In the genomic region with DNA sequence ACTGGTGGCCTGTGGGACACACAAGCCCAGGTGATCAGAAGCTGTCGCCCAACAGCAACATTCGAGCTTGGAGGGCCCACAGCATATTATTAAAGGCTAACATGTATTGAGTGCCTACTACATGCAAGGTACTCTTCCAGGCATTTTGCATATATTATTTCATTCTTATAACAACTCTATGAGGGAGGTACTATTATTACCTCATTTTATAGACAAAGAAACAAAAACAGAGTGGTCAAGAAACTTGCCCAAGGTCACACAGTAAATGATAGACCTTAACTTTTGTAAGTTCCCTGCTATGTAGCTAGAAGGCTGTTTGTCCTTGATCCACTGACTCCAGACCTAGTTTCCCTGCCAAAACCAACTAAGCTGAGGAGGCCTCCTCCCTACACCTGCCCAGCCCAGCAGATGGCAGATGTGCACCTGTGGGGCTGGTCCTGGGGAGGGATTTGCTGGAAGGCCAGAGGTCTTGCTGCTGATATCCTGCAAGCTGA, we compare ENCODE assay signal across 13 cellular contexts. TPM values are rescaled to one million over a fixed set of nuclear protein-coding genes. Genes with fewer than 3 reads are reported as not detected.
A peak's percentile ranks its signal among the peaks of the same experiment; 100 is the strongest.
DNase-seq lines count a peak whose midpoint lies in the region; ATAC-seq, FAIRE-seq and TF ChIP-seq lines count a peak whose summit lies in the region.
"Had no signal": no experiment of that assay in that cellular context is flagged by ENCODE, and none has a peak within 500 bp of the region (broad histone marks: within the 10 kb centered on the region; RNA-seq: fewer than 3 reads in every experiment).

No MANE protein-coding gene starts in this region.

- no peak overlapping the region for H3K56ac ChIP-seq in H1 (replicated peaks; ENCODE audit: insufficient read length, low read depth, low read length)

- no peak overlapping the region for H3K9ac ChIP-seq in H1 (replicated peaks in 1 of 4; ENCODE audit: extremely low read depth in 1 of 4, low read depth in 3 of 4, low read length in 3 of 4)

- TF ChIP-seq POLR2A in H1 (IDR thresholded peaks at IDR 0.05; ENCODE audit: control extremely low read depth in 1 of 2, low read depth in 2 of 2, low read length in 2 of 2) = no peak

- no peak for FAIRE-seq in H1 (lab: Jason Lieb, UNC)
- FAIRE-seq: colon, urothelium cell line had no signal

- H3K27me3 ChIP-seq in PC-9 (ENCODE audit: insufficient read depth, low read depth) (no peaks in the 10 kb centered on the region), H1 (replicated peaks in 1 of 4; ENCODE audit: control insufficient read depth in 3 of 4, extremely low read depth in 1 of 4, insufficient read depth in 3 of 4, low read length in 3 of 4) (no peaks in the 10 kb centered on the region), psoas muscle (ENCODE audit: insufficient read depth in 3 of 3, low read length in 2 of 3) (no peaks in the 10 kb centered on the region)

- no peak overlapping the region for H3K23ac ChIP-seq in H1 (ENCODE audit: insufficient read length)

- H3K36me3 ChIP-seq in PC-9 (ENCODE audit: low read depth) (peaks cover 82% of the 10 kb centered on the region), H1 (ENCODE audit: control insufficient read depth in 2 of 4, insufficient read depth in 4 of 4, low read length in 3 of 4) (peaks cover 21 to 84% (median 62%) of the 10 kb centered on the region in 4 experiments), psoas muscle (ENCODE audit: insufficient read depth in 1 of 2, low read depth in 1 of 2) (peaks cover 18 to 95% of the 10 kb centered on the region in 2 donors)

- TF ChIP-seq RAD21 in H1 (IDR thresholded peaks at IDR 0.05 in 1 of 2, conservative IDR thresholded peaks at IDR 0.05 in 1 of 2; ENCODE audit: low read depth in 2 of 2, low read length in 2 of 2) = peak; percentile 30 to 46

- H3K79me2 ChIP-seq in PC-9 (ENCODE audit: low read depth) (no peaks in the 10 kb centered on the region), H1 (ENCODE audit: control insufficient read depth in 1 of 2, insufficient read depth in 2 of 2, low read length in 2 of 2) (no peaks in the 10 kb centered on the region)

- no TSS peak for BruUV-seq in PC-9 (replicated peaks; lab: Mats Ljungman, UMichigan)

- H2BK12ac ChIP-seq in H1 (ENCODE audit: low read depth, low read length) = no peak overlapping the region

- POLR2A ChIA-PET in PC-9 (lab: Charles Lee; ENCODE audit: unreplicated experiment) (interaction anchor here (0.7 kb wide), 1 partner anchor 796 kb away, joined by 6 read pairs; no protein-coding TSS in a partner anchor), H1 (lab: Charles Lee; ENCODE audit: partially characterized antibody) (no interaction called here)

- CTCF ChIA-PET in PC-9 (lab: Charles Lee) = interaction anchor here (0.6 kb wide), 1 partner anchor 15 kb away, joined by 3 read pairs; no protein-coding TSS in a partner anchor
- CTCF ChIA-PET in H1 (lab: Charles Lee; ENCODE audit: partially characterized antibody) = interaction anchor here (0.7 to 1.4 kb wide), 8 partner anchors 9 to 198 kb away, joined by 3 to 4 read pairs (median 3); no protein-coding TSS in a partner anchor

- no peak for TF ChIP-seq EP300 in H1 (IDR thresholded peaks at IDR 0.05; ENCODE audit: borderline replicate concordance in 1 of 2, low read depth in 2 of 2, low read length in 2 of 2)

- H2BK15ac ChIP-seq in H1 (ENCODE audit: low read length) = no peak overlapping the region

- no peak overlapping the region for H2AFZ ChIP-seq in PC-9
- no peak overlapping the region for H2AFZ ChIP-seq in H1 (ENCODE audit: low read length)

- H4K8ac ChIP-seq in H1 (ENCODE audit: extremely low read depth, insufficient read depth, low read length) = no peak overlapping the region

- no peaks in the 10 kb centered on the region for H3K79me1 ChIP-seq in H1 (ENCODE audit: low read depth, low read length)

- H3K4me1 ChIP-seq in PC-9 (replicated peaks; ENCODE audit: insufficient read depth) = no peaks in the 10 kb centered on the region
- H3K4me1 ChIP-seq in H1 (replicated peaks in 1 of 4; ENCODE audit: control insufficient read depth in 3 of 4, insufficient read depth in 4 of 4, low read length in 3 of 4) = no peaks in the 10 kb centered on the region; a peak in 1 of 7 replicates
- H3K4me1 ChIP-seq in psoas muscle = peaks cover 47% of the 10 kb centered on the region

- TF ChIP-seq CTCF in PC-9 (conservative IDR thresholded peaks at IDR 0.05) (peak; percentile 38; the same call in 1 of the 2 replicates), H1 (IDR thresholded peaks at IDR 0.05; ENCODE audit: control extremely low read depth in 1 of 3, insufficient read depth in 1 of 3, low read depth in 1 of 3, low read length in 3 of 3) (peak; percentile 3 to 41 (median 17); a peak in 3 of 4 replicates), psoas muscle (IDR thresholded peaks at IDR 0.05) (no peak)

- H3K27ac ChIP-seq in PC-9 (no peak overlapping the region), H1 (ENCODE audit: low read depth, low read length) (no peak overlapping the region), psoas muscle (peak overlapping the region; percentile 92)

- H3K9me3 ChIP-seq in PC-9 (ENCODE audit: insufficient read depth, low read depth) (no peaks in the 10 kb centered on the region), H1 (ENCODE audit: insufficient read depth in 2 of 2, low read depth in 1 of 2, low read length in 1 of 2) (no peaks in the 10 kb centered on the region), psoas muscle (no peaks in the 10 kb centered on the region)

- H2BK20ac ChIP-seq in H1 (ENCODE audit: low read length) = no peak overlapping the region

- H3F3A ChIP-seq in PC-9 (ENCODE audit: insufficient read depth, low read depth) = no peaks in the 10 kb centered on the region

- no peak overlapping the region for H2AK5ac ChIP-seq in H1 (ENCODE audit: low read depth, low read length)

- DNase-seq in NCI-H2029 (lab: John Stamatoyannopoulos, UW) = peak; percentile 8
- no peak for DNase-seq in NCI-H2029 treated with DMSO at 0.1 percent for 48 hours (lab: John Stamatoyannopoulos, UW)
- DNase-seq in PC-9 = peak in 1 of 2 experiments; percentile 34
- no peak for DNase-seq in H1 (ENCODE audit: low read depth in 1 of 2, low spot score in 2 of 2)
- DNase-seq in psoas muscle = no peak
- DNase-seq in NCI-H2107 (lab: John Stamatoyannopoulos, UW) = no peak
- DNase-seq in CD1c-positive myeloid dendritic cell (ENCODE audit: extremely low spot score) = no peak
- DNase-seq in T-helper 9 cell = no peak
- DNase-seq: activated CD8-positive, alpha-beta memory T cell treated with anti-CD3 and anti-CD28 coated beads for 24 hours; OCI-M1 had no signal

- no peak overlapping the region for H3K14ac ChIP-seq in H1 (ENCODE audit: insufficient read length)

- H3K4me2 ChIP-seq in PC-9 = no peak overlapping the region
- H3K4me2 ChIP-seq in H1 (ENCODE audit: insufficient read depth in 1 of 2, low read depth in 2 of 2, low read length in 2 of 2) = no peak overlapping the region

- no peaks in the 10 kb centered on the region for H3K23me2 ChIP-seq in H1 (ENCODE audit: low read depth, low read length)

- no peak overlapping the region for H3K4ac ChIP-seq in H1 (replicated peaks; ENCODE audit: insufficient read length, low read depth, low read length)

- no peak overlapping the region for H3K4me3 ChIP-seq in PC-9
- no peak overlapping the region for H3K4me3 ChIP-seq in H1 (ENCODE audit: extremely low read depth in 1 of 4, insufficient read depth in 2 of 4, low read depth in 3 of 4, low read length in 4 of 4)
- H3K4me3 ChIP-seq in psoas muscle = no peak overlapping the region

- intact Hi-C loops in PC-9 (cut with micrococcal nuclease; ENCODE audit: unreplicated experiment) (loop anchor here (5.0 kb wide), 1 partner anchor 200 kb away; no protein-coding TSS in a partner anchor), psoas muscle (cut with DNase I) (loop anchor here in 1 of 2 donors (5.0 kb wide), 1 partner anchor 35 kb away; the partner anchor contains the start of gene KANSL3)

- no peaks in the 10 kb centered on the region for H3K9me2 ChIP-seq in PC-9 (ENCODE audit: insufficient read depth)

- no peak overlapping the region for H2BK120ac ChIP-seq in H1 (replicated peaks; ENCODE audit: low read depth, low read length)

- H2BK5ac ChIP-seq in H1 (ENCODE audit: low read depth, low read length) = no peak overlapping the region

- 93% methylated on average over 2 of the region's 2 CpGs; no CpG with 5 or more reads in 1 of the 2 experiments for WGBS in H1 (ENCODE audit: extremely low coverage in 1 of 2, insufficient coverage in 1 of 2, insufficient read length in 1 of 2, insufficient replicate concordance in 2 of 2, low coverage in 1 of 2, low lambda C conversion rate in 2 of 2, missing lambda C conversion rate in 1 of 2), 2 experiments
- 93 to 94% (median 93%) methylated on average over 2 of the region's 2 CpGs for WGBS in psoas muscle, 3 donors

- peak in 1 of 4 donors; percentile 15 for ATAC-seq in psoas muscle

- no peak overlapping the region for H4K5ac ChIP-seq in H1 (ENCODE audit: insufficient read length, low read depth, low read length)

- H4K91ac ChIP-seq in H1 (replicated peaks; ENCODE audit: insufficient read length, low read length) = no peak overlapping the region

- no peaks in the 10 kb centered on the region for H4K20me1 ChIP-seq in PC-9 (ENCODE audit: insufficient read depth)
- H4K20me1 ChIP-seq in H1 (replicated peaks in 1 of 2; ENCODE audit: control insufficient read depth in 1 of 2, insufficient read depth in 2 of 2, low read length in 2 of 2) = peaks cover 2% of the 10 kb centered on the region in 2 experiments

- no peak overlapping the region for H3K18ac ChIP-seq in H1 (ENCODE audit: extremely low read depth, low read length)

RNA-seq across cellular contexts. Expression of gene KANSL3, which starts 35.7 kb away (rescaled TPM):
- total RNA-seq in PC-9 (2021) = 52.0 and 53.8 TPM in 2 replicates
- total RNA-seq in H1 (2021; fragmentation: NEBNext Ultra II Directional; extraction: Animal tissue kit (Norgen Biotek cat#: 25700)) = 31.4 and 32.6 TPM in 2 replicates
- 19.8 and 30.4 TPM in 2 replicates for polyA plus RNA-seq in H1 (2011; rRNA removed)
- 19.8 TPM for polyA plus RNA-seq in H1 (2011; cell fraction: cytosol; rRNA removed)
- 78.4 TPM for polyA plus RNA-seq in H1 (2011; cell fraction: nucleus; rRNA removed)
- 23.3 to 27.3 TPM (median 25.1 TPM) in 4 replicates for polyA plus RNA-seq in H1 (2012, experiment 1 of 2)
- 10.6 TPM for polyA plus RNA-seq in H1 (2012, experiment 2 of 2)
- polyA plus RNA-seq in H1 (2013, experiment 1 of 2) = 13.0 TPM
- polyA plus RNA-seq in H1 (2013, experiment 2 of 2) = 12.2 TPM
- polyA minus RNA-seq in H1 (2011; rRNA and poly(A)+ RNA removed) = 81.0 and 84.5 TPM in 2 replicates
- polyA minus RNA-seq in H1 (2011; cell fraction: cytosol; rRNA and poly(A)+ RNA removed) = 19.4 TPM
- 55.6 TPM for polyA minus RNA-seq in H1 (2011; cell fraction: nucleus; rRNA and poly(A)+ RNA removed)
- total RNA-seq in psoas muscle = 10 to 100 TPM; 49.2 to 55.3 (median 50.6) TPM
- polyA plus RNA-seq in psoas muscle = 100 to 1,000 TPM in 1 of 3 donors, 10 to 100 TPM in 2; 25.9 to 101 (median 32.6) TPM

RNA-seq across cellular contexts. Expression of gene FER1L5, which starts 40.2 kb away (rescaled TPM):
- total RNA-seq in PC-9 (2021) (0.09 TPM in 1 of 2 replicates, not detected in the other), psoas muscle (not detected)
- 0.69 and 0.88 TPM in 2 replicates for total RNA-seq in H1 (2021; fragmentation: NEBNext Ultra II Directional; extraction: Animal tissue kit (Norgen Biotek cat#: 25700))
- polyA plus RNA-seq in H1 (2011; rRNA removed) (0.23 and 0.38 TPM in 2 replicates), psoas muscle (under 1 TPM in 1 of 3 donors, not detected in 2; 0.01 TPM)
- polyA plus RNA-seq in H1 (2011; cell fraction: cytosol; rRNA removed) = 0.39 TPM
- 2.1 TPM for polyA plus RNA-seq in H1 (2011; cell fraction: nucleus; rRNA removed)
- polyA plus RNA-seq in H1 (2012, experiment 1 of 2) = 0.11 to 0.52 TPM (median 0.32 TPM) in 4 replicates
- 0.14 TPM for polyA plus RNA-seq in H1 (2012, experiment 2 of 2)
- polyA plus RNA-seq in H1 (2013, experiment 1 of 2) = 0.14 TPM
- polyA plus RNA-seq in H1 (2013, experiment 2 of 2) = 0.11 TPM
- 2.3 and 2.4 TPM in 2 replicates for polyA minus RNA-seq in H1 (2011; rRNA and poly(A)+ RNA removed)
- 1.7 TPM for polyA minus RNA-seq in H1 (2011; cell fraction: cytosol; rRNA and poly(A)+ RNA removed)
- polyA minus RNA-seq in H1 (2011; cell fraction: nucleus; rRNA and poly(A)+ RNA removed) = 4.4 TPM
- total RNA-seq: kidney epithelial cell had no signal
